Comparison of ENCODE assay signal across 8 cellular contexts in the genomic region with DNA sequence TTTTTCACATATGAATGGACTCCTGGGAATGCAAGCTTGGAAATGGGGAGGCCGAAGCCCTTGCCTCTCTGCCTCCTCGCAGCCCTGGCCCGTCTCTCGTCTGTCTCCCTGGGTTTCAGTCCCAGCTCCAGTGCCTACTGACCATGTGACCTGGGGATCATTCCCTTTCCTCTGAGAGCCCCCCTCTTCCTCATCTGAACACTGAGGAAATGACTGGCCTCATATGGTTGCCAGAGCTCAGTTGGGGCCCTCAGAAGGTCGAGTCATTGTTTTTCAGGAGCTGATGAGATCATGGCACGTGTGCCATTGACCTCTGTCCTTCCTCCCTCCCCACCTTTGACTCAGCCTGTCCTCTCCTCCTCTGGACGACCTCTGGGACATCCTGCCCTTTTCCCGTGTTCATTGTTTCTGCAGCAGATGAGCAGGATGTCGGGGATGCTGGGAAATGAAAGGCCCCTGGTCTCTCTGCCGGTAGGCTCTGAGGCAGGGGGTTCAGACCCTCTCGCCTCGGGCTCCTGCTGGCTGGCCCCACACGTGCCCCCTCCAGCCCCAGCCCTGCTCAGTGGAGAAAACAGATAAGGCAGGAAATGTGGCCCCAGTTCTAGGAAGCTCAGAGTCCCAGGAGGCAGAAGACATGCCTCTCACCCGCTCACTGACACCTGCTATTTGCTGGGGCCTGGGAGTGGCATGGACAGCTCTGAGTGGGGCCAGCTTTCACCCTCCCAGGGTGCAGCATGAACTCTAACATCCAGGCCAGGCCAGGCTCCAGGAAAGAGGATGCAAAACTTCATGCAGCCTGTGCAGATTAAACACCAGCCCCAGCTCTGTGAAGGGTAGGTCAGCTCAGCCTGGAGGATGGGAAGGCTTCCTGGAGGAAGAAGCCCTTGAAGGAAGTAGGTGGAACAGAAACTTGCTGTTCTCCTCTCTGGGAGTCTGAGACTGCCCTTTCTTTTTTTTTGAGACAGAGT. TPM values are rescaled to one million over a fixed set of nuclear protein-coding genes. Genes with fewer than 3 reads are reported as not detected.
A peak's percentile ranks its signal among the peaks of the same experiment; 100 is the strongest.
DNase-seq lines count a peak whose midpoint lies in the region; ATAC-seq and TF ChIP-seq lines count a peak whose summit lies in the region.

No MANE protein-coding gene starts in this region.

- ATAC-seq in DND-41 (ENCODE audit: insufficient read depth, low read depth) (peak; percentile 93), omental fat pad (ENCODE audit: low FRiP score) (peak; percentile 61), HG02571 (IDR thresholded peaks at IDR 0.05; ENCODE audit: unreplicated experiment) (no peak)

- H3K4me1 ChIP-seq in DND-41 (ENCODE audit: insufficient read depth, low read length) (peaks cover 30% of the 10 kb centered on the region), NT2/D1 (ENCODE audit: insufficient read depth, insufficient read length) (peaks cover 7% of the 10 kb centered on the region), endodermal cell (ENCODE audit: control insufficient read depth, insufficient read depth, low read length) (no peaks in the 10 kb centered on the region)
- H3K4me1 ChIP-seq in effector memory CD4-positive, alpha-beta T cell (ENCODE audit: control insufficient read depth, insufficient read depth, low read length, poor library complexity, severe bottlenecking): peaks cover 7% of the 10 kb centered on the region

- CTCF ChIA-PET in HEK293T (lab: Yijun Ruan, JAX): interaction anchor here (0.6 to 1.3 kb wide), 5 partner anchors 10 to 390 kb away, joined by 3 to 8 read pairs (median 4); no protein-coding TSS in a partner anchor

- H3K79me2 ChIP-seq in DND-41 (ENCODE audit: insufficient read depth, low read length): no peaks in the 10 kb centered on the region

- no peaks in the 10 kb centered on the region for H3K36me3 Mint-ChIP-seq in endodermal cell (ENCODE audit: low read depth)

- H3K27ac ChIP-seq in DND-41 (ENCODE audit: low read length) (peak overlapping the region; percentile 94), endodermal cell (ENCODE audit: low read depth, low read length) (peak overlapping the region; percentile 41)
- no peak overlapping the region for H3K27ac ChIP-seq in effector memory CD4-positive, alpha-beta T cell (ENCODE audit: insufficient read depth, low read length, poor library complexity, severe bottlenecking)

- no peaks in the 10 kb centered on the region for H3K27me3 ChIP-seq in DND-41 (ENCODE audit: insufficient read depth, low read length, poor library complexity)
- H3K27me3 ChIP-seq in NT2/D1 (ENCODE audit: insufficient read depth, insufficient read length): no peaks in the 10 kb centered on the region
- H3K27me3 ChIP-seq in endodermal cell (ENCODE audit: control insufficient read depth, insufficient read depth, low read length, poor library complexity, severe bottlenecking): no peaks in the 10 kb centered on the region
- no peaks in the 10 kb centered on the region for H3K27me3 ChIP-seq in effector memory CD4-positive, alpha-beta T cell (replicated peaks; ENCODE audit: control insufficient read depth, insufficient read depth, low read length, poor library complexity, severe bottlenecking)

- H3K27me3 Mint-ChIP-seq in endodermal cell (ENCODE audit: insufficient read depth): no peaks in the 10 kb centered on the region

- peak overlapping the region; percentile 62 for H3K27ac Mint-ChIP-seq in endodermal cell

- peaks cover 5% of the 10 kb centered on the region for H3K4me1 Mint-ChIP-seq in endodermal cell

- no peaks in the 10 kb centered on the region for H3K9me3 Mint-ChIP-seq in endodermal cell

- peak overlapping the region; percentile 50 for H3K9ac ChIP-seq in DND-41 (ENCODE audit: low read depth, low read length)
- H3K9ac ChIP-seq in NT2/D1 (ENCODE audit: insufficient read length, low read depth): peak overlapping the region; percentile 10
- no peak overlapping the region for H3K9ac ChIP-seq in endodermal cell (ENCODE audit: extremely low read depth, low read length, poor library complexity, severe bottlenecking)

- no peaks in the 10 kb centered on the region for H4K20me1 ChIP-seq in DND-41 (ENCODE audit: insufficient read depth, low read length)

- H3K9me3 ChIP-seq in DND-41 (ENCODE audit: insufficient read depth, low read length, severe bottlenecking) (no peaks in the 10 kb centered on the region), NT2/D1 (ENCODE audit: insufficient read depth, low read length) (no peaks in the 10 kb centered on the region), endodermal cell (ENCODE audit: control insufficient read depth, low read length) (no peaks in the 10 kb centered on the region)
- H3K9me3 ChIP-seq in effector memory CD4-positive, alpha-beta T cell (ENCODE audit: control insufficient read depth, low read length): no peaks in the 10 kb centered on the region

- H3K4me2 ChIP-seq in DND-41 (ENCODE audit: insufficient read depth, low read length): peak overlapping the region; percentile 57

- 62 to 78% methylated on average over 9 to 14 of the region's 14 CpGs for WGBS in endodermal cell (ENCODE audit: insufficient coverage in 1 of 2, insufficient read length in 1 of 2), 2 experiments

- peak overlapping the region; percentile 72 for H2AFZ ChIP-seq in DND-41 (ENCODE audit: low read depth, low read length)

- H3K4me3 Mint-ChIP-seq in endodermal cell: no peak overlapping the region

- H3K36me3 ChIP-seq in DND-41 (ENCODE audit: insufficient read depth, low read length) (no peaks in the 10 kb centered on the region), NT2/D1 (ENCODE audit: insufficient read depth, insufficient read length, low read length) (no peaks in the 10 kb centered on the region), endodermal cell (ENCODE audit: control insufficient read depth, insufficient read depth, low read length) (no peaks in the 10 kb centered on the region)
- no peaks in the 10 kb centered on the region for H3K36me3 ChIP-seq in effector memory CD4-positive, alpha-beta T cell (ENCODE audit: control insufficient read depth, insufficient read depth, low read length)

- TF ChIP-seq CTCF in DND-41 (IDR thresholded peaks at IDR 0.05; ENCODE audit: borderline replicate concordance, extremely low read depth, low read length, poor library complexity, severe bottlenecking) (no peak), endodermal cell (conservative IDR thresholded peaks at IDR 0.05) (no peak), omental fat pad (IDR thresholded peaks at IDR 0.05) (no peak)

- DNase-seq in DND-41 (peak; percentile 88), NT2/D1 (ENCODE audit: low read depth, low spot score) (no peak), endodermal cell (peak; percentile 57), omental fat pad (ENCODE audit: low spot score) (no peak), NCI-H2029 treated with DMSO at 0.1 percent for 48 hours (lab: John Stamatoyannopoulos, UW) (no peak), HEK293T (ENCODE audit: extremely low spot score) (no peak)
- DNase-seq in effector memory CD4-positive, alpha-beta T cell: no peak

- POLR2A ChIA-PET in HEK293T (lab: Yijun Ruan, JAX): interaction anchor here (1.1 to 5.1 kb wide), 4 partner anchors 8 to 124 kb away, joined by 3 to 43 read pairs (median 6); a partner anchor contains a TSS

- H3K4me3 ChIP-seq in DND-41 (ENCODE audit: low read depth in 1 of 2, low read length in 2 of 2) (peak overlapping the region in 1 of 2 experiments; percentile 33; a peak in 2 of 4 replicates), NT2/D1 (ENCODE audit: insufficient read length, low read depth) (no peak overlapping the region), endodermal cell (ENCODE audit: low read length) (no peak overlapping the region)
- no peak overlapping the region for H3K4me3 ChIP-seq in effector memory CD4-positive, alpha-beta T cell (ENCODE audit: insufficient read depth, low read depth, low read length, poor library complexity, severe bottlenecking)

TF ChIP-seq in HEK293T, 16 proteins besides CTCF, POLR2A, EP300 and RAD21:
- no peak for TF ChIP-seq TARDBP (IDR thresholded peaks at IDR 0.05)
- no peak for TF ChIP-seq ARNT (IDR thresholded peaks at IDR 0.05)
- TF ChIP-seq, protein P1, sequence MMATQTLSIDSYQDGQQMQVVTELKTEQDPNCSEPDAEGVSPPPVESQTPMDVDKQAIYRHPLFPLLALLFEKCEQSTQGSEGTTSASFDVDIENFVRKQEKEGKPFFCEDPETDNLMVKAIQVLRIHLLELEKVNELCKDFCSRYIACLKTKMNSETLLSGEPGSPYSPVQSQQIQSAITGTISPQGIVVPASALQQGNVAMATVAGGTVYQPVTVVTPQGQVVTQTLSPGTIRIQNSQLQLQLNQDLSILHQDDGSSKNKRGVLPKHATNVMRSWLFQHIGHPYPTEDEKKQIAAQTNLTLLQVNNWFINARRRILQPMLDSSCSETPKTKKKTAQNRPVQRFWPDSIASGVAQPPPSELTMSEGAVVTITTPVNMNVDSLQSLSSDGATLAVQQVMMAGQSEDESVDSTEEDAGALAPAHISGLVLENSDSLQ (IDR thresholded peaks at IDR 0.05): no peak
- TF ChIP-seq ZNF384 (IDR thresholded peaks at IDR 0.05): no peak
- TF ChIP-seq FOXM1 (IDR thresholded peaks at IDR 0.05; ENCODE audit: borderline replicate concordance): no peak
- TF ChIP-seq SUZ12 (IDR thresholded peaks at IDR 0.05): no peak
- no peak for TF ChIP-seq NFRKB (IDR thresholded peaks at IDR 0.05)

RNA-seq across cellular contexts. Expression of a gene that starts 8.3 kb away (rescaled TPM):
- total RNA-seq in endodermal cell (10 to 100 TPM; 43.8 to 65.6 TPM), omental fat pad (10 to 100 TPM in 3 of 4 donors, 1 to 10 TPM in 1; 6.1 to 22.2 (median 17.7) TPM)
- 46.4 TPM for polyA plus RNA-seq in endodermal cell (2013, experiment 1 of 2)
- 47.1 TPM for polyA plus RNA-seq in endodermal cell (2013, experiment 2 of 2)

RNA-seq across cellular contexts. Expression of a gene that starts 15.0 kb away (rescaled TPM):
- total RNA-seq in endodermal cell (10 to 100 TPM; 32.9 to 48.0 TPM), omental fat pad (10 to 100 TPM; 23.6 to 49.5 (median 36.6) TPM)
- polyA plus RNA-seq in endodermal cell (2013, experiment 1 of 2): 37.6 TPM
- 34.8 TPM for polyA plus RNA-seq in endodermal cell (2013, experiment 2 of 2)

RNA-seq across cellular contexts. Expression of a gene that starts 16.1 kb away (rescaled TPM):
- total RNA-seq in endodermal cell (1 to 10 TPM; 1.9 to 2.3 TPM), omental fat pad (1 to 10 TPM; 2.8 to 5.8 (median 3.6) TPM)
- polyA plus RNA-seq in endodermal cell (2013, experiment 1 of 2): 2.0 TPM
- polyA plus RNA-seq in endodermal cell (2013, experiment 2 of 2): 2.4 TPM

RNA-seq across cellular contexts. Expression of a gene that starts 19.5 kb away (rescaled TPM):
- total RNA-seq in endodermal cell (1 to 10 TPM; 1.3 to 1.5 TPM), omental fat pad (1 to 10 TPM in 1 of 4 donors, under 1 TPM in 1, not detected in 2; 0.84 to 1.3 TPM)
- 1.4 TPM for polyA plus RNA-seq in endodermal cell (2013, experiment 1 of 2)
- polyA plus RNA-seq in endodermal cell (2013, experiment 2 of 2): 0.83 TPM

RNA-seq across cellular contexts. Expression of a gene that starts 34.4 kb away (rescaled TPM):
- total RNA-seq in endodermal cell: 10 to 100 TPM; 30.9 to 35.2 TPM
- polyA plus RNA-seq in endodermal cell (2013, experiment 1 of 2): 23.5 TPM
- polyA plus RNA-seq in endodermal cell (2013, experiment 2 of 2): 25.1 TPM
- total RNA-seq in omental fat pad: 10 to 100 TPM; 15.6 to 36.4 (median 21.4) TPM

Comparison
In these comparisons a context has a peak if more than half of its experiments do, and no peak if none do; other contexts are left out.
1. DNase-seq: peak in DND-41 (single experiment) and endodermal cell (single experiment); none in NT2/D1 (single experiment), omental fat pad (single experiment), effector memory CD4-positive, alpha-beta T cell (0 of 3), NCI-H2029 treated with DMSO at 0.1 percent for 48 hours (single experiment) and HEK293T (single experiment).